Comparison of ENCODE assay signal across 10 cellular contexts in genomic region chr12:52351196-52352059, GRCh38. TPM values are rescaled to one million over a fixed set of nuclear protein-coding genes. Genes with fewer than 3 reads are reported as not detected.
A peak's percentile ranks its signal among the peaks of the same experiment; 100 is the strongest.
DNase-seq lines count a peak whose midpoint lies in the region; ATAC-seq and TF ChIP-seq lines count a peak whose summit lies in the region.
"Had no signal": no experiment of that assay in that cellular context is flagged by ENCODE, and none has a peak within 500 bp of the region (broad histone marks: within the 10 kb centered on the region; RNA-seq: fewer than 3 reads in every experiment).

No MANE protein-coding gene starts in this region.

- H3K27me3 ChIP-seq in gastrocnemius medialis, result peaks cover 0 to 7% (median 6%) of the 10 kb centered on the region in 3 donors

- no peaks in the 10 kb centered on the region for H3K4me1 ChIP-seq in gastrocnemius medialis
- H3K4me1 ChIP-seq: left lung had no signal

- no peaks in the 10 kb centered on the region for H3K36me3 Mint-ChIP-seq in activated CD4-positive, alpha-beta memory T cell treated with anti-CD3 and anti-CD28 coated beads for 36 hours

- POLR2A ChIA-PET in activated CD4-positive, alpha-beta memory T cell treated with anti-CD3 and anti-CD28 coated beads for 36 hours (lab: Charles Lee), result no interaction called here

- DNase-seq in G401 (ENCODE audit: low spot score) (peak; percentile 26), cerebellar cortex (ENCODE audit: low spot score) (peak; percentile 20), putamen (ENCODE audit: low spot score) (peak; percentile 52), gastrocnemius medialis (no peak), GM13977 (ENCODE audit: low spot score) (no peak), SIG-M5 (lab: John Stamatoyannopoulos, UW) (no peak)
- peak; percentile 58 for DNase-seq in activated CD4-positive, alpha-beta memory T cell treated with anti-CD3 and anti-CD28 coated beads for 36 hours
- DNase-seq: left lung had no signal

- intact Hi-C loops in activated CD4-positive, alpha-beta memory T cell treated with anti-CD3 and anti-CD28 coated beads for 36 hours (cut with micrococcal nuclease), result no loop called here
- intact Hi-C loops in gastrocnemius medialis (cut with DNase I; ENCODE audit: low total_unique reads), result no loop called here

- no peak overlapping the region for H3K4me3 ChIP-seq in gastrocnemius medialis
- H3K4me3 ChIP-seq: left lung had no signal

- no peaks in the 10 kb centered on the region for H3K9me3 Mint-ChIP-seq in activated CD4-positive, alpha-beta memory T cell treated with anti-CD3 and anti-CD28 coated beads for 36 hours

- H3K27me3 Mint-ChIP-seq in activated CD4-positive, alpha-beta memory T cell treated with anti-CD3 and anti-CD28 coated beads for 36 hours, result peaks cover 5% of the 10 kb centered on the region

- H3K27ac Mint-ChIP-seq in activated CD4-positive, alpha-beta memory T cell treated with anti-CD3 and anti-CD28 coated beads for 36 hours, result no peak overlapping the region

- no peak for TF ChIP-seq POLR2A in gastrocnemius medialis (IDR thresholded peaks at IDR 0.05)

- no peak overlapping the region for H3K4me3 Mint-ChIP-seq in activated CD4-positive, alpha-beta memory T cell treated with anti-CD3 and anti-CD28 coated beads for 36 hours

- TF ChIP-seq CTCF in gastrocnemius medialis (IDR thresholded peaks at IDR 0.05 in 4 of 5, conservative IDR thresholded peaks at IDR 0.05 in 1 of 5) (no peak), GM13977 (IDR thresholded peaks at IDR 0.05; ENCODE audit: extremely low read depth, insufficient read depth, missing control alignments) (no peak)

- CTCF ChIA-PET in activated CD4-positive, alpha-beta memory T cell treated with anti-CD3 and anti-CD28 coated beads for 36 hours (lab: Charles Lee), result interaction anchor here (0.6 to 1.8 kb wide), 6 partner anchors 10 to 629 kb away, joined by 3 to 4 read pairs (median 3); no protein-coding TSS in a partner anchor

- in situ Hi-C loops in G401 (cut with HindIII; ENCODE audit: low sequenced_read_pairs) (no loop called here), gastrocnemius medialis (cut with MboI; ENCODE audit: low sequenced_read_pairs in 4 of 4) (no loop called here), GM13977 (cut with MboI; ENCODE audit: low pct_unique_long_range_greater_than_20kb, low sequenced_read_pairs, unreplicated experiment) (no loop called here)

- ATAC-seq in gastrocnemius medialis (no peak), GM21447 (IDR thresholded peaks at IDR 0.05; ENCODE audit: unreplicated experiment) (no peak)
- ATAC-seq: left lung had no signal

- H3K4me1 Mint-ChIP-seq in activated CD4-positive, alpha-beta memory T cell treated with anti-CD3 and anti-CD28 coated beads for 36 hours (ENCODE audit: low read depth), result peaks cover 6% of the 10 kb centered on the region

- H3K9me3 ChIP-seq in gastrocnemius medialis, result no peaks in the 10 kb centered on the region
- H3K9me3 ChIP-seq: left lung had no signal

- H3K36me3 ChIP-seq in gastrocnemius medialis, result no peaks in the 10 kb centered on the region
- H3K36me3 ChIP-seq: left lung had no signal

- H3K27ac ChIP-seq in gastrocnemius medialis, result no peak overlapping the region
- H3K27ac ChIP-seq: left lung had no signal

RNA-seq across cellular contexts. Expression of gene KRT85, which starts 15.9 kb away (rescaled TPM):
- total RNA-seq in G401 (2014; rRNA removed; shearing (Covaris generic)), result not detected in 2 replicates
- total RNA-seq in activated CD4-positive, alpha-beta memory T cell treated with anti-CD3 and anti-CD28 coated beads for 36 hours, result not detected
- not detected for total RNA-seq in gastrocnemius medialis
- total RNA-seq: left lung; T-helper 2 cell treated with Interferon-gamma antibody and Interleukin-4, amounts not matched to agents 100 ng/mL and 5 ng/mL, for 36 hours had no signal

RNA-seq across cellular contexts. Expression of gene KRT83, which starts 30.2 kb away (rescaled TPM):
- total RNA-seq in G401 (2014; rRNA removed; shearing (Covaris generic)), result 0.07 TPM in 1 of 2 replicates, not detected in the other
- not detected for total RNA-seq in activated CD4-positive, alpha-beta memory T cell treated with anti-CD3 and anti-CD28 coated beads for 36 hours
- total RNA-seq in gastrocnemius medialis, result under 1 TPM in 1 of 4 donors, not detected in 3; 0.13 TPM
- total RNA-seq: left lung; T-helper 2 cell treated with Interferon-gamma antibody and Interleukin-4, amounts not matched to agents 100 ng/mL and 5 ng/mL, for 36 hours had no signal

RNA-seq across cellular contexts. Expression of gene KRT84, which starts 34.0 kb away (rescaled TPM):
- total RNA-seq in G401 (2014; rRNA removed; shearing (Covaris generic)), result not detected in 2 replicates
- total RNA-seq in activated CD4-positive, alpha-beta memory T cell treated with anti-CD3 and anti-CD28 coated beads for 36 hours, result not detected
- not detected for total RNA-seq in gastrocnemius medialis
- total RNA-seq: left lung; T-helper 2 cell treated with Interferon-gamma antibody and Interleukin-4, amounts not matched to agents 100 ng/mL and 5 ng/mL, for 36 hours had no signal

RNA-seq across cellular contexts. Expression of gene KRT82, which starts 54.7 kb away (rescaled TPM):
- total RNA-seq in G401 (2014; rRNA removed; shearing (Covaris generic)), result not detected in 2 replicates
- total RNA-seq in activated CD4-positive, alpha-beta memory T cell treated with anti-CD3 and anti-CD28 coated beads for 36 hours, result not detected
- total RNA-seq in gastrocnemius medialis, result not detected
- total RNA-seq: left lung; T-helper 2 cell treated with Interferon-gamma antibody and Interleukin-4, amounts not matched to agents 100 ng/mL and 5 ng/mL, for 36 hours had no signal

Comparison
In these comparisons a context has a peak if more than half of its experiments do, and no peak if none do; other contexts are left out.
1. DNase-seq: peak in G401 (single experiment), activated CD4-positive, alpha-beta memory T cell treated with anti-CD3 and anti-CD28 coated beads for 36 hours (single experiment), cerebellar cortex (single experiment) and putamen (single experiment); none in gastrocnemius medialis (0 of 2), GM13977 (single experiment) and SIG-M5 (single experiment).